ENCODE assay signal across 20 cellular contexts in the genomic region with DNA sequence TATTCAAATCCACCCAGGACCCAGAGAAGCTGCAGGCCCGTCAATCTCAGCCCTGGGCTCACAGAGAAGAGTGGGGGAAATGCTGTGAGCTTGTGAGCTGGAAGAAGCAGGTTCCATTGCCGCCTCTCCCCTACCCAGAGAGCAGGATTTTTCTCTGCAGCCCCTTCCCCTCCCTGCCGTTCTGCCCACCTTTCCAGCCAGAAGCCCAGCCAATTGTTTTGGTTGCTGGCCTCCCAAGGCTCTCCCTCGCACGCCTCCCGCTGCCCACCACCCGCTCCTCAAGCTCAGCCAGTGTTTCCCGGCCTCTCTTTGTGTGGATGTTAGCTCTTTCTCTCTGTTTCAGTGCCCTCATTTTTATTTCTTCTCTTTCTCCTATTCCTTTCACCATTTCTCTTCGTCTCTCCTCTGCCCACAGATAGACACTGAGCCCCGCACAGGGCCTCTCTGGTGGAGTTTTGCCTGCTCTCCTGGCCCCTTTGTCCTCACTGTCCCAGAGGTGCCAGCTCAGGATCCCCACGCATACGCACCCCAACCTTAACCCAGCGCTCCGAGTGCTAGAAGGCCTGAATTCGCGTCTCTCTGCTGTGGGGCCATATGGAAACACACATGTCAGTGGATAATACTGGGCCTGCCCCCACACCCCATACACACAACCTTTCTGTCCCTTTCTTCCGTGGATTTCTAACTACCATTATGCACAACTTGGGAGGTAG. TPM values are rescaled to one million over a fixed set of nuclear protein-coding genes. Genes with fewer than 3 reads are reported as not detected.
A peak's percentile ranks its signal among the peaks of the same experiment; 100 is the strongest.
DNase-seq lines count a peak whose midpoint lies in the region; TF ChIP-seq lines count a peak whose summit lies in the region.
"Had no signal": no experiment of that assay in that cellular context is flagged by ENCODE, and none has a peak within 500 bp of the region (broad histone marks: within the 10 kb centered on the region; RNA-seq: fewer than 3 reads in every experiment).

No MANE protein-coding gene starts in this region.

- no peaks in the 10 kb centered on the region for H3K27me3 ChIP-seq in esophagus squamous epithelium
- H3K27me3 ChIP-seq in stomach, result peaks cover 0 to 3% (median 0%) of the 10 kb centered on the region in 3 donors
- H3K27me3 ChIP-seq in colonic mucosa, result no peaks in the 10 kb centered on the region
- H3K27me3 ChIP-seq in CD4-positive, alpha-beta memory T cell (ENCODE audit: insufficient read depth, low read length), result peaks cover 4% of the 10 kb centered on the region

- 68 to 79% methylated on average over 16 to 17 of the region's 17 CpGs for WGBS in esophagus squamous epithelium, 2 donors
- 51 to 66% (median 55%) methylated on average over 17 of the region's 17 CpGs for WGBS in stomach, 5 donors

- peak overlapping the region; percentile 56 for H3K4me3 Mint-ChIP-seq in nephron progenitor cell
- H3K4me3 Mint-ChIP-seq in CD4-positive, alpha-beta memory T cell, result no peak overlapping the region

- TF ChIP-seq POLR2A in esophagus squamous epithelium (IDR thresholded peaks at IDR 0.05) (no peak), stomach (IDR thresholded peaks at IDR 0.05) (no peak)

- peak overlapping the region; percentile 40; the same call in 1 of the 2 replicates for H3K27ac ChIP-seq in HEK293 (ENCODE audit: extremely low read depth, low read depth, low read length)
- H3K27ac ChIP-seq in esophagus squamous epithelium, result peak overlapping the region in 3 of 4 donors; percentile 51 to 55 (median 52)
- H3K27ac ChIP-seq in stomach, result peak overlapping the region; percentile 87 to 96 (median 93)
- H3K27ac ChIP-seq in colonic mucosa, result no peak overlapping the region
- H3K27ac ChIP-seq in CD4-positive, alpha-beta memory T cell (ENCODE audit: low read depth, low read length), result no peak overlapping the region

- no peak for TF ChIP-seq CTCF in HEK293 (tag by site-specific recombination; IDR thresholded peaks at IDR 0.05)
- no peak for TF ChIP-seq CTCF in esophagus squamous epithelium (IDR thresholded peaks at IDR 0.05)
- no peak for TF ChIP-seq CTCF in nephron progenitor cell (IDR thresholded peaks at IDR 0.05)
- TF ChIP-seq CTCF in stomach (IDR thresholded peaks at IDR 0.05), result no peak
- TF ChIP-seq CTCF in colonic mucosa (IDR thresholded peaks at IDR 0.05), result no peak

- H3K36me3 Mint-ChIP-seq in nephron progenitor cell (ENCODE audit: low read depth), result peaks cover 15% of the 10 kb centered on the region
- H3K36me3 Mint-ChIP-seq in CD4-positive, alpha-beta memory T cell, result peaks cover 0 to 3% of the 10 kb centered on the region in 2 donors
- H3K36me3 Mint-ChIP-seq: CD14-positive monocyte had no signal

- no peaks in the 10 kb centered on the region for H3K9me3 Mint-ChIP-seq in nephron progenitor cell
- H3K9me3 Mint-ChIP-seq in CD4-positive, alpha-beta memory T cell, result peaks cover 0 to 3% (median 0%) of the 10 kb centered on the region in 8 donors

- POLR2A ChIA-PET in HEK293 (lab: Yijun Ruan, JAX), result interaction anchor here (0.6 to 1.0 kb wide), 2 partner anchors 58 to 79 kb away, joined by 3 read pairs; no protein-coding TSS in a partner anchor
- POLR2A ChIA-PET in CD4-positive, alpha-beta memory T cell (lab: Charles Lee; ENCODE audit: partially characterized antibody), result no interaction called here

- DNase-seq in esophagus squamous epithelium (lab: John Stamatoyannopoulos, UW) (no peak), nephron progenitor cell (no peak), stomach (no peak), colonic mucosa (no peak), NCI-H1436 treated with DMSO at 0.1 percent for 48 hours (lab: John Stamatoyannopoulos, UW) (no peak)
- no peak for DNase-seq in CD4-positive, alpha-beta memory T cell
- DNase-seq: ACHN, GDM1, Kasumi-1, MM.1S, NCI-H1092, NCI-H2081, NCI-H510A, PC-3, RPMI8226, SHP77 treated with DMSO at 0.1 percent for 48 hours, SK-N-SH had no signal

- peaks cover 100% of the 10 kb centered on the region for H3K4me1 Mint-ChIP-seq in nephron progenitor cell
- H3K4me1 Mint-ChIP-seq in CD4-positive, alpha-beta memory T cell, result peaks cover 0 to 3% (median 0%) of the 10 kb centered on the region in 4 donors

- H3K4me1 ChIP-seq in HEK293 (ENCODE audit: control insufficient read depth, insufficient read depth, low read length) (peaks cover 21% of the 10 kb centered on the region), esophagus squamous epithelium (peaks cover 0 to 49% (median 11%) of the 10 kb centered on the region in 3 donors), stomach (peaks cover 72 to 99% (median 89%) of the 10 kb centered on the region in 4 donors), colonic mucosa (no peaks in the 10 kb centered on the region)
- no peaks in the 10 kb centered on the region for H3K4me1 ChIP-seq in CD4-positive, alpha-beta memory T cell (ENCODE audit: insufficient read depth, low read length)
- H3K4me1 ChIP-seq: HAP-1 had no signal

- no peaks in the 10 kb centered on the region for H3K9me3 ChIP-seq in HEK293 (ENCODE audit: control insufficient read depth, insufficient read depth, low read depth, low read length)
- H3K9me3 ChIP-seq in esophagus squamous epithelium, result no peaks in the 10 kb centered on the region
- H3K9me3 ChIP-seq in stomach, result no peaks in the 10 kb centered on the region
- no peaks in the 10 kb centered on the region for H3K9me3 ChIP-seq in colonic mucosa
- no peaks in the 10 kb centered on the region for H3K9me3 ChIP-seq in CD4-positive, alpha-beta memory T cell (ENCODE audit: control insufficient read depth in 1 of 2, low read length in 2 of 2)
- H3K9me3 ChIP-seq: HAP-1, SK-N-SH had no signal

- H3K4me3 ChIP-seq in HEK293 (ENCODE audit: low read depth, low read length) (no peak overlapping the region), esophagus squamous epithelium (no peak overlapping the region), stomach (no peak overlapping the region), colonic mucosa (no peak overlapping the region)
- no peak overlapping the region for H3K4me3 ChIP-seq in CD4-positive, alpha-beta memory T cell (ENCODE audit: low read length in 2 of 2)
- H3K4me3 ChIP-seq: HAP-1 had no signal

- H3K36me3 ChIP-seq in HEK293 (ENCODE audit: control insufficient read depth in 2 of 2, insufficient read depth in 1 of 2, low read length in 2 of 2), result peaks cover 12 to 34% of the 10 kb centered on the region in 2 experiments
- peaks cover 0 to 6% (median 0%) of the 10 kb centered on the region in 3 donors for H3K36me3 ChIP-seq in esophagus squamous epithelium
- peaks cover 6 to 11% (median 8%) of the 10 kb centered on the region in 4 donors for H3K36me3 ChIP-seq in stomach
- no peaks in the 10 kb centered on the region for H3K36me3 ChIP-seq in colonic mucosa
- no peaks in the 10 kb centered on the region for H3K36me3 ChIP-seq in CD4-positive, alpha-beta memory T cell (ENCODE audit: insufficient read depth, low read length)
- H3K36me3 ChIP-seq: HAP-1 had no signal

- TF ChIP-seq EP300 in stomach (IDR thresholded peaks at IDR 0.05), result no peak

- intact Hi-C loops in esophagus squamous epithelium (cut with DNase I) (no loop called here), stomach (cut with DNase I; ENCODE audit: low total_unique reads) (no loop called here), colonic mucosa (cut with DNase I) (no loop called here)
- intact Hi-C loops in CD4-positive, alpha-beta memory T cell (cut with micrococcal nuclease), result no loop called here

- H3K27ac Mint-ChIP-seq in nephron progenitor cell, result peak overlapping the region; percentile 64
- H3K27ac Mint-ChIP-seq in CD4-positive, alpha-beta memory T cell, result no peak overlapping the region
- H3K27ac Mint-ChIP-seq: CD14-positive monocyte had no signal

- H3K9ac ChIP-seq in colonic mucosa (ENCODE audit: low read depth in 2 of 2, low read length in 2 of 2), result no peak overlapping the region
- H3K9ac ChIP-seq: SK-N-SH had no signal

- CTCF ChIA-PET in HEK293 (lab: Yijun Ruan, JAX), result interaction anchor here (0.6 to 8.2 kb wide), 11 partner anchors 20 to 245 kb away, joined by 3 to 81 read pairs (median 5); partner anchors contain the start of genes HOXC4, HOXC5 and SMUG1
- CTCF ChIA-PET in CD4-positive, alpha-beta memory T cell (lab: Charles Lee; ENCODE audit: partially characterized antibody), result no interaction called here

- peaks cover 18% of the 10 kb centered on the region for H3K27me3 Mint-ChIP-seq in nephron progenitor cell (ENCODE audit: low read depth, poor library complexity)
- peaks cover 33 to 47% of the 10 kb centered on the region in 2 donors for H3K27me3 Mint-ChIP-seq in CD4-positive, alpha-beta memory T cell

TF ChIP-seq in HEK293, 187 proteins besides CTCF, POLR2A, EP300 and RAD21:
- TF ChIP-seq, protein P1, sequence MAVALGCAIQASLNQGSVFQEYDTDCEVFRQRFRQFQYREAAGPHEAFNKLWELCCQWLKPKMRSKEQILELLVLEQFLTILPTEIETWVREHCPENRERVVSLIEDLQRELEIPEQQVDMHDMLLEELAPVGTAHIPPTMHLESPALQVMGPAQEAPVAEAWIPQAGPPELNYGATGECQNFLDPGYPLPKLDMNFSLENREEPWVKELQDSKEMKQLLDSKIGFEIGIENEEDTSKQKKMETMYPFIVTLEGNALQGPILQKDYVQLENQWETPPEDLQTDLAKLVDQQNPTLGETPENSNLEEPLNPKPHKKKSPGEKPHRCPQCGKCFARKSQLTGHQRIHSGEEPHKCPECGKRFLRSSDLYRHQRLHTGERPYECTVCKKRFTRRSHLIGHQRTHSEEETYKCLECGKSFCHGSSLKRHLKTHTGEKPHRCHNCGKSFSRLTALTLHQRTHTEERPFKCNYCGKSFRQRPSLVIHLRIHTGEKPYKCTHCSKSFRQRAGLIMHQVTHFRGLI (tag by site-specific recombination; IDR thresholded peaks at IDR 0.05), result peak; percentile 75; the same call in 1 of the 2 replicates
- TF ChIP-seq TRIM28 (IDR thresholded peaks at IDR 0.05; ENCODE audit: borderline replicate concordance, low read length), result no peak

RNA-seq across cellular contexts. Expression of gene SMUG1, which starts 55.0 kb away (rescaled TPM):
- total RNA-seq in esophagus squamous epithelium (10 to 100 TPM; 30.5 to 44.1 (median 38.7) TPM), stomach (10 to 100 TPM; 15.4 to 79.4 (median 31.0) TPM), colonic mucosa (10 to 100 TPM; 22.0 to 31.0 TPM)
- 10 to 100 TPM; 34.0 to 71.3 (median 70.3) TPM for polyA plus RNA-seq in stomach
- total RNA-seq in CD4-positive, alpha-beta memory T cell, result 10 to 100 TPM; 27.2 to 30.7 TPM
- polyA plus RNA-seq in CD4-positive, alpha-beta memory T cell, result 10 to 100 TPM; 24.6 to 38.2 TPM

Comparison
In these comparisons a context has a peak if more than half of its experiments do, and no peak if none do; other contexts are left out.
1. H3K27ac ChIP-seq: peak in HEK293 (single experiment), esophagus squamous epithelium (3 of 4) and stomach (5 of 5); none in colonic mucosa (single experiment) and CD4-positive, alpha-beta memory T cell (single experiment).